In the genomic region with DNA sequence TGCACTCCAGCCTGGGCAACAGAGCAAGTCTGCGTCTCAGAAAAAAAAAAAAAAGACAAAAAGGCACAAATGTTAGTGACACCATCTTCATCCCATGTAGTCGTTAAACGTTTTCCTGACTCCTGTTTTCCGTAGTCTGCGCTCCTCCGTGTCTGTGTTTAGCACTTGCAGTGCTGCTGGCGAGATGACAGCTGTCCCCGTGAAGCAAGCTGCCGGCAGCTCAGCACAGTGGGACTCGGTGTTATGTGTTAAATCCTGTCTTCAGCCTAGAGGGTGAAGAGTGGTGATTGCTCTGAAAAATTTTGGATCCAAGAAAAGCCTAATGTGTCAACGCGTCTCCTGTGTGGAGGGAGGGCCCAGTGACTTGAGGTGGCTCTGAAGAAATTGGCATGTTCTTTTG, we compare ENCODE assay signal across 23 cellular contexts. TPM values are rescaled to one million over a fixed set of nuclear protein-coding genes. Genes with fewer than 3 reads are reported as not detected.
DNase-seq lines count a peak whose midpoint lies in the region; ATAC-seq and TF ChIP-seq lines count a peak whose summit lies in the region.
"Had no signal": no experiment of that assay in that cellular context is flagged by ENCODE, and none has a peak within 500 bp of the region (broad histone marks: within the 10 kb centered on the region; RNA-seq: fewer than 3 reads in every experiment).

No MANE protein-coding gene starts in this region.

- H3K18ac ChIP-seq in neuronal stem cell (ENCODE audit: low read length) = no peak overlapping the region

- H4K91ac ChIP-seq in neuronal stem cell (ENCODE audit: low read depth, low read length, poor library complexity) = no peak overlapping the region

- no peak overlapping the region for H2BK12ac ChIP-seq in neuronal stem cell (ENCODE audit: low read length)

- intact Hi-C loops in body of pancreas (cut with DNase I) = no loop called here

- TF ChIP-seq POLR2A in body of pancreas (IDR thresholded peaks at IDR 0.05) = no peak

- no peak overlapping the region for H2AK5ac ChIP-seq in neuronal stem cell (ENCODE audit: low read depth, low read length)

- H3K4ac ChIP-seq in neuronal stem cell (ENCODE audit: low read length) = no peak overlapping the region

- peak overlapping the region; percentile 62 for H3K27ac ChIP-seq in angular gyrus (ENCODE audit: low read depth, low read length)
- no peak overlapping the region for H3K27ac ChIP-seq in neuronal stem cell (replicated peaks; ENCODE audit: low read length)
- H3K27ac ChIP-seq in body of pancreas = no peak overlapping the region
- H3K27ac ChIP-seq: BLaER1, Peyer's patch, SJSA1 had no signal

- H3K9me3 ChIP-seq in neuronal stem cell (replicated peaks in 1 of 2; ENCODE audit: control insufficient read depth in 2 of 2, insufficient read depth in 1 of 2, low read depth in 1 of 2, low read length in 2 of 2) (peaks cover 0 to 1% of the 10 kb centered on the region in 2 donors), body of pancreas (no peaks in the 10 kb centered on the region)
- H3K9me3 ChIP-seq: BLaER1, Caco-2, Peyer's patch, SJSA1 had no signal

- H3K9ac ChIP-seq in neuronal stem cell (ENCODE audit: low read depth, low read length, poor library complexity) = no peak overlapping the region
- H3K9ac ChIP-seq: BLaER1 had no signal

- in situ Hi-C loops in G401 (cut with HindIII; ENCODE audit: low sequenced_read_pairs) = no loop called here

- H3K36me3 ChIP-seq in neuronal stem cell (replicated peaks in 1 of 2; ENCODE audit: control insufficient read depth in 2 of 2, insufficient read depth in 2 of 2, low read length in 2 of 2) (peaks cover 60 to 92% of the 10 kb centered on the region in 2 donors), body of pancreas (replicated peaks in 1 of 2; ENCODE audit: insufficient read depth in 1 of 2, low read depth in 2 of 2) (no peaks in the 10 kb centered on the region)

- no peak overlapping the region for H2BK5ac ChIP-seq in neuronal stem cell (ENCODE audit: low read length)

- H3K4me1 ChIP-seq in neuronal stem cell (ENCODE audit: control insufficient read depth in 2 of 2, insufficient read depth in 1 of 2, low read depth in 1 of 2, low read length in 2 of 2) (no peaks in the 10 kb centered on the region), body of pancreas (no peaks in the 10 kb centered on the region)
- H3K4me1 ChIP-seq: BLaER1, Caco-2, SJSA1 had no signal

- H3K14ac ChIP-seq in neuronal stem cell (ENCODE audit: low read length) = no peak overlapping the region

- H2BK15ac ChIP-seq in neuronal stem cell (ENCODE audit: low read length) = no peak overlapping the region

- H3K27me3 ChIP-seq in neuronal stem cell (ENCODE audit: control insufficient read depth in 3 of 3, insufficient read depth in 3 of 3, low read depth in 1 of 3, low read length in 3 of 3) (no peaks in the 10 kb centered on the region), body of pancreas (no peaks in the 10 kb centered on the region)
- H3K27me3 ChIP-seq: BLaER1, Peyer's patch, SJSA1 had no signal

- H3K27ac Mint-ChIP-seq in glutamatergic neuron (ENCODE audit: unreplicated experiment) = peak overlapping the region; percentile 92
- H3K27ac Mint-ChIP-seq: GM23338 had no signal

- H3K4me3 ChIP-seq in neuronal stem cell (ENCODE audit: low read length in 2 of 2) (no peak overlapping the region), body of pancreas (no peak overlapping the region)
- H3K4me3 ChIP-seq: BLaER1, GM12878, GM23338, Peyer's patch, SJSA1 had no signal

- H2BK120ac ChIP-seq in neuronal stem cell (ENCODE audit: low read depth, low read length) = no peak overlapping the region

- no peaks in the 10 kb centered on the region for H3K36me3 Mint-ChIP-seq in glutamatergic neuron (ENCODE audit: unreplicated experiment)

- H3K4me3 Mint-ChIP-seq in glutamatergic neuron (ENCODE audit: unreplicated experiment) = peak overlapping the region; percentile 47
- H3K4me3 Mint-ChIP-seq: CD4-positive, alpha-beta memory T cell; GM23338 had no signal

- H3K9me3 Mint-ChIP-seq in glutamatergic neuron (ENCODE audit: unreplicated experiment) = peaks cover 3% of the 10 kb centered on the region
- H3K9me3 Mint-ChIP-seq: CD4-positive, alpha-beta memory T cell; GM23338 had no signal

- no peak overlapping the region for H3K4me2 ChIP-seq in neuronal stem cell (ENCODE audit: insufficient read depth, low read length, poor library complexity, severe bottlenecking)
- H3K4me2 ChIP-seq: BLaER1, GM23338 had no signal

- no peak overlapping the region for H2AFZ ChIP-seq in neuronal stem cell (ENCODE audit: low read length)
- H2AFZ ChIP-seq: GM23338 had no signal

- H3K27me3 Mint-ChIP-seq in glutamatergic neuron (ENCODE audit: unreplicated experiment) = peaks cover 5% of the 10 kb centered on the region
- H3K27me3 Mint-ChIP-seq: CD4-positive, alpha-beta memory T cell had no signal

- H4K8ac ChIP-seq in neuronal stem cell (ENCODE audit: low read depth, low read length) = no peak overlapping the region

- H3K23ac ChIP-seq in neuronal stem cell (ENCODE audit: low read depth, low read length, poor library complexity) = peak overlapping the region; percentile 67

- WGBS in neuronal stem cell (ENCODE audit: extremely low coverage in 2 of 2, insufficient read length in 2 of 2, insufficient replicate concordance in 1 of 2), 2 donors = no CpG with 5 or more reads among the region's 12 CpGs
- whole genome bisulfite sequencing in body of pancreas, 2 donors = 82 to 89% methylated on average over 12 of the region's 12 CpGs

- H3K79me1 ChIP-seq in neuronal stem cell (ENCODE audit: low read depth, low read length) = peaks cover 14% of the 10 kb centered on the region

- no peak for ATAC-seq in body of pancreas
- ATAC-seq in HG03442 (IDR thresholded peaks at IDR 0.05; ENCODE audit: unreplicated experiment) = no peak
- ATAC-seq: GM12878, GM23338 had no signal

- H3K4me1 Mint-ChIP-seq in glutamatergic neuron (ENCODE audit: low read depth, unreplicated experiment) = peaks cover 5% of the 10 kb centered on the region

- no peak for TF ChIP-seq CTCF in glutamatergic neuron (IDR thresholded peaks at IDR 0.05; ENCODE audit: partially characterized antibody, unreplicated experiment)
- TF ChIP-seq CTCF in body of pancreas (IDR thresholded peaks at IDR 0.05) = no peak

- DNase-seq in G401 (ENCODE audit: low spot score) = peak; percentile 68
- DNase-seq in glutamatergic neuron = no peak
- no peak for DNase-seq in neuronal stem cell (ENCODE audit: low spot score)
- no peak for DNase-seq in SW480 (ENCODE audit: low spot score)
- DNase-seq in body of pancreas = no peak
- DNase-seq: Caco-2; CD4-positive, alpha-beta memory T cell; DMS 273 treated with DMSO at 0.1 percent for 48 hours; DMS79 treated with DMSO at 0.1 percent for 48 hours; HCEC 1CT; Karpas-422; NCI-H1694; NCI-H2081; NCI-H2171; NCI-H345; NCI-H524; Peyer's patch had no signal

RNA-seq across cellular contexts. Expression of gene UBXN6, which starts 18.4 kb away (rescaled TPM):
- 59.6 and 72.8 TPM in 2 replicates for total RNA-seq in G401 (2014; rRNA removed; shearing (Covaris generic))
- total RNA-seq in glutamatergic neuron (ENCODE audit: unreplicated experiment) (47.9 TPM), body of pancreas (100 to 1,000 TPM in 1 of 2 donors, 10 to 100 TPM in 1; 64.6 to 107 TPM)
- 28.2 TPM for polyA plus RNA-seq in neuronal stem cell (2013, experiment 1 of 2)
- 29.6 TPM for polyA plus RNA-seq in neuronal stem cell (2013, experiment 2 of 2)

RNA-seq across cellular contexts. Expression of gene HDGFL2, which starts 32.9 kb away (rescaled TPM):
- total RNA-seq in G401 (2014; rRNA removed; shearing (Covaris generic)) = 86.6 and 106 TPM in 2 replicates
- total RNA-seq in glutamatergic neuron (ENCODE audit: unreplicated experiment) = 118 TPM
- 73.8 TPM for polyA plus RNA-seq in neuronal stem cell (2013, experiment 1 of 2)
- 75.2 TPM for polyA plus RNA-seq in neuronal stem cell (2013, experiment 2 of 2)
- total RNA-seq in body of pancreas = 10 to 100 TPM; 24.9 to 33.6 TPM

RNA-seq across cellular contexts. Expression of gene CHAF1A, which starts 36.8 kb away (rescaled TPM):
- total RNA-seq in G401 (2014; rRNA removed; shearing (Covaris generic)) = 39.4 and 46.0 TPM in 2 replicates
- total RNA-seq in glutamatergic neuron (ENCODE audit: unreplicated experiment) (20.5 TPM), body of pancreas (1 to 10 TPM; 3.4 to 6.3 TPM)
- 59.2 TPM for polyA plus RNA-seq in neuronal stem cell (2013, experiment 1 of 2)
- polyA plus RNA-seq in neuronal stem cell (2013, experiment 2 of 2) = 56.4 TPM

RNA-seq across cellular contexts. Expression of gene SH3GL1, which starts 38.9 kb away (rescaled TPM):
- total RNA-seq in G401 (2014; rRNA removed; shearing (Covaris generic)) = 95.8 and 109 TPM in 2 replicates
- total RNA-seq in glutamatergic neuron (ENCODE audit: unreplicated experiment) (56.3 TPM), body of pancreas (10 to 100 TPM; 20.4 to 22.6 TPM)
- polyA plus RNA-seq in neuronal stem cell (2013, experiment 1 of 2) = 88.3 TPM
- 86.1 TPM for polyA plus RNA-seq in neuronal stem cell (2013, experiment 2 of 2)
